ENCODE assay signal across 28 cellular contexts in genomic region chr12:20434993-20435392, GRCh38.
DNase-seq lines count a peak whose midpoint lies in the region; ATAC-seq and TF ChIP-seq lines count a peak whose summit lies in the region.
"Had no signal": no experiment of that assay in that cellular context is flagged by ENCODE, and none has a peak within 500 bp of the region (broad histone marks: within the 10 kb centered on the region; RNA-seq: fewer than 3 reads in every experiment).

No MANE protein-coding gene starts in this region.

- ATAC-seq in GM23338 (peak; percentile 46; the same call in 2 of the 3 replicates), heart right ventricle (peak in 7 of 8 donors; percentile 19 to 71 (median 52)), psoas muscle (no peak)
- ATAC-seq: activated CD4-positive, alpha-beta T cell treated with anti-CD3 and anti-CD28 coated beads for 36 hours; activated T-cell treated with anti-CD3 and anti-CD28 coated beads, Interleukin-2, amount 50 U/mL, for 72 hours; effector memory CD8-positive, alpha-beta T cell; left lung; PC-3; stimulated activated naive CD8-positive, alpha-beta T cell treated with anti-CD3 and anti-CD28 coated beads, Interleukin-15, Interleukin-2, amounts not matched to agents 100 U/mL and 50 U/mL, for 24 hours had no signal

- H3K4me1 Mint-ChIP-seq in GM23338 = peaks cover 63% of the 10 kb centered on the region
- H3K4me1 Mint-ChIP-seq in osteocyte (ENCODE audit: unreplicated experiment) = peaks cover 75% of the 10 kb centered on the region
- H3K4me1 Mint-ChIP-seq: activated CD4-positive, alpha-beta T cell treated with anti-CD3 and anti-CD28 coated beads for 36 hours; activated naive CD4-positive, alpha-beta T cell treated with anti-CD3 and anti-CD28 coated beads, Interleukin-2, amount 10 ng/mL, durations not matched to agents 7 days and 5 days; CD4-positive, alpha-beta memory T cell had no signal

- no peaks in the 10 kb centered on the region for H4K20me1 ChIP-seq in GM23338 (replicated peaks; ENCODE audit: insufficient read depth)

- 30 to 31% methylated on average over 3 of the region's 3 CpGs for WGBS in heart right ventricle, 2 donors
- WGBS in psoas muscle, 3 donors = 19 to 28% (median 22%) methylated on average over 3 of the region's 3 CpGs

- H3K27me3 Mint-ChIP-seq in GM23338 (ENCODE audit: insufficient read depth, low read depth, poor library complexity) (peaks cover 1% of the 10 kb centered on the region), osteocyte (ENCODE audit: unreplicated experiment) (no peaks in the 10 kb centered on the region)
- H3K27me3 Mint-ChIP-seq: activated CD4-positive, alpha-beta T cell treated with anti-CD3 and anti-CD28 coated beads for 36 hours; activated naive CD4-positive, alpha-beta T cell treated with anti-CD3 and anti-CD28 coated beads, Interleukin-2, amount 10 ng/mL, durations not matched to agents 7 days and 5 days; CD4-positive, alpha-beta memory T cell; effector memory CD8-positive, alpha-beta T cell had no signal

- no peak overlapping the region for H2AFZ ChIP-seq in GM23338
- H2AFZ ChIP-seq: neural progenitor cell had no signal

- no peaks in the 10 kb centered on the region for H3K9me2 ChIP-seq in GM23338 (ENCODE audit: insufficient read depth)

- H3K4me3 ChIP-seq in GM23338 (no peak overlapping the region), astrocyte of the spinal cord (ENCODE audit: low read depth, low read length) (no peak overlapping the region), heart right ventricle (no peak overlapping the region), psoas muscle (no peak overlapping the region)
- H3K4me3 ChIP-seq: left lung, mucosa of descending colon, neural progenitor cell, thyroid gland had no signal

- H3K27me3 ChIP-seq in GM23338 (ENCODE audit: insufficient read depth) (no peaks in the 10 kb centered on the region), heart right ventricle (no peaks in the 10 kb centered on the region), psoas muscle (ENCODE audit: insufficient read depth in 3 of 3, low read length in 2 of 3) (no peaks in the 10 kb centered on the region)
- H3K27me3 ChIP-seq: left lung, neural progenitor cell, thyroid gland had no signal

- no peaks in the 10 kb centered on the region for H3K36me3 ChIP-seq in GM23338 (ENCODE audit: insufficient read depth)
- H3K36me3 ChIP-seq in heart right ventricle = no peaks in the 10 kb centered on the region
- no peaks in the 10 kb centered on the region for H3K36me3 ChIP-seq in psoas muscle (ENCODE audit: insufficient read depth in 1 of 2, low read depth in 1 of 2)
- H3K36me3 ChIP-seq: left lung, neural progenitor cell, thyroid gland had no signal

- peaks cover 56% of the 10 kb centered on the region for H3K4me1 ChIP-seq in GM23338 (ENCODE audit: insufficient read depth)
- H3K4me1 ChIP-seq in heart right ventricle = peaks cover 4 to 94% (median 79%) of the 10 kb centered on the region in 9 donors
- no peaks in the 10 kb centered on the region for H3K4me1 ChIP-seq in psoas muscle
- H3K4me1 ChIP-seq: left lung, neural progenitor cell, thyroid gland had no signal

- in situ Hi-C loops in astrocyte of the spinal cord (cut with HindIII; ENCODE audit: low sequenced_read_pairs) (no loop called here), G401 (cut with HindIII; ENCODE audit: low sequenced_read_pairs) (no loop called here)

- H3K9me3 ChIP-seq in heart right ventricle (no peaks in the 10 kb centered on the region), psoas muscle (no peaks in the 10 kb centered on the region)
- H3K9me3 ChIP-seq: left lung, mucosa of descending colon, thyroid gland had no signal

- TF ChIP-seq CTCF in GM23338 (conservative IDR thresholded peaks at IDR 0.05; ENCODE audit: low read depth in 2 of 2) (no peak), astrocyte of the spinal cord (IDR thresholded peaks at IDR 0.05; ENCODE audit: low read depth, low read length) (no peak), heart right ventricle (IDR thresholded peaks at IDR 0.05) (no peak), osteocyte (IDR thresholded peaks at IDR 0.05) (no peak), psoas muscle (IDR thresholded peaks at IDR 0.05) (no peak)

- H3K79me2 ChIP-seq in GM23338 (replicated peaks; ENCODE audit: insufficient read depth) = no peaks in the 10 kb centered on the region

- H3K9me3 Mint-ChIP-seq in GM23338 (no peaks in the 10 kb centered on the region), osteocyte (ENCODE audit: unreplicated experiment) (no peaks in the 10 kb centered on the region)
- H3K9me3 Mint-ChIP-seq: activated naive CD4-positive, alpha-beta T cell treated with anti-CD3 and anti-CD28 coated beads, Interleukin-2, amount 10 ng/mL, durations not matched to agents 7 days and 5 days; activated T-cell treated with anti-CD3 and anti-CD28 coated beads, Interleukin-2, amount 50 U/mL, for 72 hours; CD4-positive, alpha-beta memory T cell; effector memory CD8-positive, alpha-beta T cell; neural progenitor cell had no signal

- intact Hi-C loops in heart right ventricle (cut with DNase I) = no loop called here
- intact Hi-C loops in psoas muscle (cut with DNase I) = no loop called here

- H3K27ac Mint-ChIP-seq in GM23338 (no peak overlapping the region), osteocyte (ENCODE audit: unreplicated experiment) (peak overlapping the region; percentile 70)
- H3K27ac Mint-ChIP-seq: activated CD4-positive, alpha-beta T cell treated with anti-CD3 and anti-CD28 coated beads for 36 hours; activated naive CD4-positive, alpha-beta T cell treated with anti-CD3 and anti-CD28 coated beads, Interleukin-2, amount 10 ng/mL, durations not matched to agents 7 days and 5 days; activated T-cell treated with anti-CD3 and anti-CD28 coated beads, Interleukin-2, amount 50 U/mL, for 72 hours; CD4-positive, alpha-beta memory T cell; effector memory CD8-positive, alpha-beta T cell; neural progenitor cell had no signal

- no peak for DNase-seq in GM23338 (ENCODE audit: low spot score)
- DNase-seq in astrocyte of the spinal cord (ENCODE audit: low read depth, low spot score) = peak; percentile 12
- no peak for DNase-seq in heart right ventricle
- no peak for DNase-seq in osteocyte (ENCODE audit: extremely low spot score, unreplicated experiment)
- no peak for DNase-seq in psoas muscle
- DNase-seq in NCI-H1092 (lab: John Stamatoyannopoulos, UW) = no peak
- no peak for DNase-seq in C1 segment of cervical spinal cord (lab: John Stamatoyannopoulos, UW)
- no peak for DNase-seq in G401 (ENCODE audit: low spot score)
- DNase-seq: activated CD4-positive, alpha-beta T cell treated with anti-CD3 and anti-CD28 coated beads for 36 hours; activated naive CD4-positive, alpha-beta T cell treated with anti-CD3 and anti-CD28 coated beads, Interleukin-2, amount 10 ng/mL, durations not matched to agents 7 days and 5 days; activated T-cell treated with anti-CD3 and anti-CD28 coated beads, Interleukin-2, amount 50 U/mL, for 72 hours; anterior cingulate cortex; CD4-positive, alpha-beta memory T cell; DMS 273 treated with DMSO at 0.1 percent for 48 hours; effector memory CD8-positive, alpha-beta T cell; GDM1; HCEC 1CT; left lung; mucosa of descending colon; MV-4-11; NCI-H187; NCI-H446; PC-3; stimulated activated CD4-positive, alpha-beta T cell treated with anti-CD3 and anti-CD28 coated beads, Interleukin-4, amount 100 ng/mL, for 24 hours; stimulated activated naive CD8-positive, alpha-beta T cell treated with anti-CD3 and anti-CD28 coated beads, Interleukin-15, Interleukin-2, amounts not matched to agents 100 U/mL and 50 U/mL, for 24 hours; thyroid gland had no signal

- H3F3A ChIP-seq in GM23338 (replicated peaks; ENCODE audit: low read depth) = no peaks in the 10 kb centered on the region

- no peak overlapping the region for H3K4me3 Mint-ChIP-seq in GM23338
- no peak overlapping the region for H3K4me3 Mint-ChIP-seq in osteocyte (ENCODE audit: unreplicated experiment)
- H3K4me3 Mint-ChIP-seq: activated CD4-positive, alpha-beta T cell treated with anti-CD3 and anti-CD28 coated beads for 36 hours; activated naive CD4-positive, alpha-beta T cell treated with anti-CD3 and anti-CD28 coated beads, Interleukin-2, amount 10 ng/mL, durations not matched to agents 7 days and 5 days; activated T-cell treated with anti-CD3 and anti-CD28 coated beads, Interleukin-2, amount 50 U/mL, for 72 hours; CD4-positive, alpha-beta memory T cell; effector memory CD8-positive, alpha-beta T cell; neural progenitor cell had no signal

- no peak overlapping the region for H3K27ac ChIP-seq in GM23338 (ENCODE audit: low read depth)
- H3K27ac ChIP-seq in heart right ventricle = peak overlapping the region in 9 of 10 donors; percentile 4 to 91 (median 74)
- H3K27ac ChIP-seq in psoas muscle = no peak overlapping the region
- H3K27ac ChIP-seq: KMS-11, left lung, neural progenitor cell, thyroid gland had no signal

- no peaks in the 10 kb centered on the region for H3K36me3 Mint-ChIP-seq in GM23338 (ENCODE audit: low read depth)
- H3K36me3 Mint-ChIP-seq in osteocyte (ENCODE audit: unreplicated experiment) = peaks cover 3% of the 10 kb centered on the region
- H3K36me3 Mint-ChIP-seq: activated naive CD4-positive, alpha-beta T cell treated with anti-CD3 and anti-CD28 coated beads, Interleukin-2, amount 10 ng/mL, durations not matched to agents 7 days and 5 days; CD4-positive, alpha-beta memory T cell; neural progenitor cell had no signal

- no peak overlapping the region for H3K4me2 ChIP-seq in GM23338
- H3K4me2 ChIP-seq: KMS-11, neural progenitor cell had no signal

TF ChIP-seq in GM23338, 12 proteins besides CTCF, POLR2A, EP300 and RAD21:
- TF ChIP-seq EZH2 (IDR thresholded peaks at IDR 0.05; ENCODE audit: low read depth, unreplicated experiment) = no peak

Comparison
In these comparisons a context has a peak if more than half of its experiments do, and no peak if none do; other contexts are left out.
1. ATAC-seq: peak in GM23338 (single experiment) and heart right ventricle (7 of 8); none in psoas muscle (0 of 4).
2. H3K27ac ChIP-seq: peak in heart right ventricle (9 of 10); none in GM23338 (single experiment) and psoas muscle (single experiment).